Comparison of ENCODE assay signal across 8 cellular contexts in the genomic region with DNA sequence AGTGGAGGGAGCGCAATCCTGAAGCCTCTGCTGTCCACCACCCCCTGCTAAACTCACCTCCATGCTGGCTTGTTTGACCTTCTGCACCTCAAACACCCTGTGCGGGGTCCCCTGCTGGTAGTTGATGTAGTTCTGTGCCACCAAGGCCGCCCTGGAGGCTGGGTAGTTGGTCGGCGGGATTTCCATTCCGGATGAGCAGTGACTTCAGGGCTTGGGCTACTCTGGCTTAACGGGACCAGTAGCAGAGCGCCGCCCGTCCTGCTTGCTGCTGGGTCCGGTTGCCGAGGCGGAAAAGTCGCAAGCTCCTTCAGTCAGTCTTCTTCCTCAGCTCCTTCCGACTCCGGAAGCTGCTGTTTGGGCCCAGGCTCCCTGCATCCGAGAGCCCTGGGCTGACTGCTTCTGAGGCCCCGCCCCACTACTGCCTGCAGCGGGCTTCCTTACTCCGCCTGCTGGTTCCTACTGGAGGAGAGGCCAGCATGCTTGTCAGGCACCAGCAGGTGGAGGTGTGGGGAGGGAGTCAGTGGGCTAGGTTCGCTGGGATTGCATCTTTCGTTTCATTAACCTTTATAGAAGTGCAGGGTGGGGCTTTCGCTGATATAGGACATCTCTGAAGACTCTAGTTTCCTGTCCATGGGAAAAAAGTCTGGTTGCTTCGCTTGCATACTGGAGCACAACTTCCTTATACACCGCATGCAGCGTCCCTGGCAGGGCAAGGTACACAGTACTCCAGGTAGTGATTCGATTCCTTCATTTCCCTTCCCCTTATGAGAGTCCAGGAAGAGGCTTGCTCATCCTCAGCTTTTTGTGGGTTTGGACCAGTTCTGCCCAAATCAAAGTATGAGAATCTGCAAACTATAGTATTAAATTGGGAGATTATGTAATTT. TPM values are rescaled to one million over a fixed set of nuclear protein-coding genes. Genes with fewer than 3 reads are reported as not detected.
DNase-seq lines count a peak whose midpoint lies in the region; ATAC-seq and TF ChIP-seq lines count a peak whose summit lies in the region.

A gene with protein sequence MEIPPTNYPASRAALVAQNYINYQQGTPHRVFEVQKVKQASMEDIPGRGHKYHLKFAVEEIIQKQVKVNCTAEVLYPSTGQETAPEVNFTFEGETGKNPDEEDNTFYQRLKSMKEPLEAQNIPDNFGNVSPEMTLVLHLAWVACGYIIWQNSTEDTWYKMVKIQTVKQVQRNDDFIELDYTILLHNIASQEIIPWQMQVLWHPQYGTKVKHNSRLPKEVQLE (minus strand): TSS at position 356 of the 884 bp plus-strand sequence. CDS start 170 bp downstream, at position 186.

- DNase-seq in GM13977 (ENCODE audit: low spot score) (peak; percentile 83), NCI-H69 (lab: John Stamatoyannopoulos, UW) (peak; percentile 67), fibroblast of mammary gland (ENCODE audit: low read depth) (peak; percentile 82), NCI-H510A treated with DMSO at 0.1 percent for 48 hours (lab: John Stamatoyannopoulos, UW) (no peak)
- peak; percentile 74 for DNase-seq in activated T-helper 2 cell treated with anti-CD3 and anti-CD28 coated beads, Interferon-gamma antibody, Interleukin-2, Interleukin-4, amounts not matched to agents 10 μg/mL and 5 μg/mL and 100 μg/mL, durations not matched to agents 14 hours and 24 hours and 36 hours (ENCODE audit: low spot score)
- DNase-seq in naive thymus-derived CD8-positive, alpha-beta T cell = peak; percentile 57 to 86 (median 72)

- H3K27ac Mint-ChIP-seq in activated T-helper 2 cell treated with anti-CD3 and anti-CD28 coated beads, Interferon-gamma antibody, Interleukin-2, Interleukin-4, amounts not matched to agents 10 μg/mL and 5 μg/mL and 100 μg/mL, durations not matched to agents 14 hours and 24 hours and 36 hours = peak within 1 kb of the TSS; percentile 92
- H3K27ac Mint-ChIP-seq in naive thymus-derived CD8-positive, alpha-beta T cell = peak within 1 kb of the TSS; percentile 88 to 99 (median 95)
- H3K27ac Mint-ChIP-seq in stimulated activated memory B cell treated with anti-CD40 and anti-IgM and Interleukin-4, amounts not matched to agents 10 μg/mL and 1 μg/mL and 100 μg/mL, for 72 hours = peak within 1 kb of the TSS; percentile 85

- peak within 1 kb of the TSS; percentile 88 for H3K4me3 Mint-ChIP-seq in activated T-helper 2 cell treated with anti-CD3 and anti-CD28 coated beads, Interferon-gamma antibody, Interleukin-2, Interleukin-4, amounts not matched to agents 10 μg/mL and 5 μg/mL and 100 μg/mL, durations not matched to agents 14 hours and 24 hours and 36 hours (ENCODE audit: low read depth)
- H3K4me3 Mint-ChIP-seq in naive thymus-derived CD8-positive, alpha-beta T cell = peak within 1 kb of the TSS; percentile 82 to 97 (median 94)
- peak within 1 kb of the TSS; percentile 83 for H3K4me3 Mint-ChIP-seq in stimulated activated memory B cell treated with anti-CD40 and anti-IgM and Interleukin-4, amounts not matched to agents 10 μg/mL and 1 μg/mL and 100 μg/mL, for 72 hours

- ATAC-seq in HG02623 (IDR thresholded peaks at IDR 0.05; ENCODE audit: unreplicated experiment) = peak; percentile 99
- ATAC-seq in naive thymus-derived CD8-positive, alpha-beta T cell = peak; percentile 98
- peak; percentile 99 for ATAC-seq in stimulated activated memory B cell treated with anti-CD40 and anti-IgM and Interleukin-4, amounts not matched to agents 10 μg/mL and 1 μg/mL and 100 μg/mL, for 72 hours

- POLR2A ChIA-PET in naive thymus-derived CD8-positive, alpha-beta T cell (lab: Charles Lee) = interaction anchor here (0.6 to 1.2 kb wide), 3 partner anchors 24 to 129 kb away, joined by 3 to 5 read pairs (median 4); a partner anchor contains a TSS

- H3K4me3 ChIP-seq in fibroblast of mammary gland (ENCODE audit: control insufficient read depth, low read depth, low read length) = peak within 1 kb of the TSS; percentile 75

- peaks cover 30% of the 10 kb centered on the region for H3K36me3 Mint-ChIP-seq in activated T-helper 2 cell treated with anti-CD3 and anti-CD28 coated beads, Interferon-gamma antibody, Interleukin-2, Interleukin-4, amounts not matched to agents 10 μg/mL and 5 μg/mL and 100 μg/mL, durations not matched to agents 14 hours and 24 hours and 36 hours (ENCODE audit: low read depth)
- H3K36me3 Mint-ChIP-seq in naive thymus-derived CD8-positive, alpha-beta T cell = peaks cover 0 to 38% (median 23%) of the 10 kb centered on the region in 3 donors
- H3K36me3 Mint-ChIP-seq in stimulated activated memory B cell treated with anti-CD40 and anti-IgM and Interleukin-4, amounts not matched to agents 10 μg/mL and 1 μg/mL and 100 μg/mL, for 72 hours = peaks cover 23% of the 10 kb centered on the region

- TF ChIP-seq CTCF in GM13977 (IDR thresholded peaks at IDR 0.05; ENCODE audit: extremely low read depth, insufficient read depth, missing control alignments) (peak; percentile 66), fibroblast of mammary gland (conservative IDR thresholded peaks at IDR 0.05; ENCODE audit: control insufficient read depth, insufficient read depth, low read depth, low read length) (peak; percentile 81)

- peaks cover 19% of the 10 kb centered on the region for H3K4me1 Mint-ChIP-seq in activated T-helper 2 cell treated with anti-CD3 and anti-CD28 coated beads, Interferon-gamma antibody, Interleukin-2, Interleukin-4, amounts not matched to agents 10 μg/mL and 5 μg/mL and 100 μg/mL, durations not matched to agents 14 hours and 24 hours and 36 hours (ENCODE audit: low read depth)
- peaks cover 13 to 28% (median 27%) of the 10 kb centered on the region in 4 donors for H3K4me1 Mint-ChIP-seq in naive thymus-derived CD8-positive, alpha-beta T cell
- peaks cover 17% of the 10 kb centered on the region for H3K4me1 Mint-ChIP-seq in stimulated activated memory B cell treated with anti-CD40 and anti-IgM and Interleukin-4, amounts not matched to agents 10 μg/mL and 1 μg/mL and 100 μg/mL, for 72 hours

- in situ Hi-C loops in GM13977 (cut with MboI; ENCODE audit: low pct_unique_long_range_greater_than_20kb, low sequenced_read_pairs, unreplicated experiment) = no loop called here

- intact Hi-C loops in activated T-helper 2 cell treated with anti-CD3 and anti-CD28 coated beads, Interferon-gamma antibody, Interleukin-2, Interleukin-4, amounts not matched to agents 10 μg/mL and 5 μg/mL and 100 μg/mL, durations not matched to agents 14 hours and 24 hours and 36 hours (cut with micrococcal nuclease) = loop anchor here (1.0 to 2.0 kb wide), 3 partner anchors 14 to 118 kb away; no protein-coding TSS in a partner anchor

- no peaks in the 10 kb centered on the region for H3K27me3 Mint-ChIP-seq in activated T-helper 2 cell treated with anti-CD3 and anti-CD28 coated beads, Interferon-gamma antibody, Interleukin-2, Interleukin-4, amounts not matched to agents 10 μg/mL and 5 μg/mL and 100 μg/mL, durations not matched to agents 14 hours and 24 hours and 36 hours (ENCODE audit: low read depth)
- no peaks in the 10 kb centered on the region for H3K27me3 Mint-ChIP-seq in naive thymus-derived CD8-positive, alpha-beta T cell
- H3K27me3 Mint-ChIP-seq in stimulated activated memory B cell treated with anti-CD40 and anti-IgM and Interleukin-4, amounts not matched to agents 10 μg/mL and 1 μg/mL and 100 μg/mL, for 72 hours = no peaks in the 10 kb centered on the region

- H3K9me3 Mint-ChIP-seq in activated T-helper 2 cell treated with anti-CD3 and anti-CD28 coated beads, Interferon-gamma antibody, Interleukin-2, Interleukin-4, amounts not matched to agents 10 μg/mL and 5 μg/mL and 100 μg/mL, durations not matched to agents 14 hours and 24 hours and 36 hours = no peaks in the 10 kb centered on the region
- no peaks in the 10 kb centered on the region for H3K9me3 Mint-ChIP-seq in naive thymus-derived CD8-positive, alpha-beta T cell
- H3K9me3 Mint-ChIP-seq in stimulated activated memory B cell treated with anti-CD40 and anti-IgM and Interleukin-4, amounts not matched to agents 10 μg/mL and 1 μg/mL and 100 μg/mL, for 72 hours = no peaks in the 10 kb centered on the region

RNA-seq across cellular contexts. Expression of the gene that starts here (rescaled TPM):
- total RNA-seq in activated T-helper 2 cell treated with anti-CD3 and anti-CD28 coated beads, Interferon-gamma antibody, Interleukin-2, Interleukin-4, amounts not matched to agents 10 μg/mL and 5 μg/mL and 100 μg/mL, durations not matched to agents 14 hours and 24 hours and 36 hours = 25.8 and 27.2 TPM in 2 replicates
- 1 to 10 TPM; 5.1 to 6.3 TPM for total RNA-seq in naive thymus-derived CD8-positive, alpha-beta T cell
- polyA plus RNA-seq in naive thymus-derived CD8-positive, alpha-beta T cell = 10 to 100 TPM in 1 of 3 donors, 1 to 10 TPM in 2; 8.0 to 12.8 (median 8.7) TPM
